ENCODE assay signal across 1 cellular context in the genomic region with DNA sequence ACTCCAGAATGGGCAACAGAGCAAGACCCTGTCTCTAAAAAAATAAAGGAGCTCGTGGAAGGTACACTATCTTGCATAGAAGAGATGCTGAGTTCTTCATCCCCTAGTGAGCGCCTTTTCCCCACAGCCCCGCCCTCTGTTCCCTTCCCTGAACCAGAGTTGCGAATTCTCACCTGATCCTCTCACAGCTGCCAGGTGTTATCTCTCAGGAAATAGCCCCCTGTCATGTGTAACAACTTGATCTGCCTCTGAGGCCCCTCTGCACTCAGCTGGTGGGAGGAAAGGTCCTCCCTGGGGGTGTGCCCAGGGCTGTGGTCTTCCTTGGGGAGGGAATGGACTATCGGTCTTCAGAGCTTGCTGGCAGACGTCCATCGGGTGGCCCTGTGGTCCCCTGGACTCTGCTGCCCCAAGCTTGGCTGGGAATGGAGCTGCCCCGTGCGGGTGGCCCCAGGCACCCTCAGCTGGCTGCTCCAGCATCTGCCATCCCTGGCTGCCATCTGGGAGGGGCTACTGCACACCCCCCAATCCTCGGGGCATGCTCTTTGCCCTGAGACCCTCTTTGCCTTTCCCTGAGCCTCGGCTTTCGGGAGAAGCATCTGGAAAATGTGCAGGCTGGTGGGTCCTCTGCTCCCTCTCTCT.
TF ChIP-seq lines count a peak whose summit lies in the region.

No MANE protein-coding gene starts in this region.

TF ChIP-seq in K562, 482 proteins besides CTCF, POLR2A, EP300 and RAD21 (continued from another document):
- TF ChIP-seq, protein P1, sequence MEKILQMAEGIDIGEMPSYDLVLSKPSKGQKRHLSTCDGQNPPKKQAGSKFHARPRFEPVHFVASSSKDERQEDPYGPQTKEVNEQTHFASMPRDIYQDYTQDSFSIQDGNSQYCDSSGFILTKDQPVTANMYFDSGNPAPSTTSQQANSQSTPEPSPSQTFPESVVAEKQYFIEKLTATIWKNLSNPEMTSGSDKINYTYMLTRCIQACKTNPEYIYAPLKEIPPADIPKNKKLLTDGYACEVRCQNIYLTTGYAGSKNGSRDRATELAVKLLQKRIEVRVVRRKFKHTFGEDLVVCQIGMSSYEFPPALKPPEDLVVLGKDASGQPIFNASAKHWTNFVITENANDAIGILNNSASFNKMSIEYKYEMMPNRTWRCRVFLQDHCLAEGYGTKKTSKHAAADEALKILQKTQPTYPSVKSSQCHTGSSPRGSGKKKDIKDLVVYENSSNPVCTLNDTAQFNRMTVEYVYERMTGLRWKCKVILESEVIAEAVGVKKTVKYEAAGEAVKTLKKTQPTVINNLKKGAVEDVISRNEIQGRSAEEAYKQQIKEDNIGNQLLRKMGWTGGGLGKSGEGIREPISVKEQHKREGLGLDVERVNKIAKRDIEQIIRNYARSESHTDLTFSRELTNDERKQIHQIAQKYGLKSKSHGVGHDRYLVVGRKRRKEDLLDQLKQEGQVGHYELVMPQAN (IDR thresholded peaks at IDR 0.05; ENCODE audit: borderline replicate concordance): no peak
- no peak for TF ChIP-seq DACH1 (IDR thresholded peaks at IDR 0.05; ENCODE audit: partially characterized antibody)
- TF ChIP-seq, protein P2, sequence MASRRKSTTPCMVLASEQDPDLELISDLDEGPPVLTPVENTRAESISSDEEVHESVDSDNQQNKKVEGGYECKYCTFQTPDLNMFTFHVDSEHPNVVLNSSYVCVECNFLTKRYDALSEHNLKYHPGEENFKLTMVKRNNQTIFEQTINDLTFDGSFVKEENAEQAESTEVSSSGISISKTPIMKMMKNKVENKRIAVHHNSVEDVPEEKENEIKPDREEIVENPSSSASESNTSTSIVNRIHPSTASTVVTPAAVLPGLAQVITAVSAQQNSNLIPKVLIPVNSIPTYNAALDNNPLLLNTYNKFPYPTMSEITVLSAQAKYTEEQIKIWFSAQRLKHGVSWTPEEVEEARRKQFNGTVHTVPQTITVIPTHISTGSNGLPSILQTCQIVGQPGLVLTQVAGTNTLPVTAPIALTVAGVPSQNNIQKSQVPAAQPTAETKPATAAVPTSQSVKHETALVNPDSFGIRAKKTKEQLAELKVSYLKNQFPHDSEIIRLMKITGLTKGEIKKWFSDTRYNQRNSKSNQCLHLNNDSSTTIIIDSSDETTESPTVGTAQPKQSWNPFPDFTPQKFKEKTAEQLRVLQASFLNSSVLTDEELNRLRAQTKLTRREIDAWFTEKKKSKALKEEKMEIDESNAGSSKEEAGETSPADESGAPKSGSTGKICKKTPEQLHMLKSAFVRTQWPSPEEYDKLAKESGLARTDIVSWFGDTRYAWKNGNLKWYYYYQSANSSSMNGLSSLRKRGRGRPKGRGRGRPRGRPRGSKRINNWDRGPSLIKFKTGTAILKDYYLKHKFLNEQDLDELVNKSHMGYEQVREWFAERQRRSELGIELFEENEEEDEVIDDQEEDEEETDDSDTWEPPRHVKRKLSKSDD (conservative IDR thresholded peaks at IDR 0.05; ENCODE audit: low read length): no peak
- TF ChIP-seq, protein P3, sequence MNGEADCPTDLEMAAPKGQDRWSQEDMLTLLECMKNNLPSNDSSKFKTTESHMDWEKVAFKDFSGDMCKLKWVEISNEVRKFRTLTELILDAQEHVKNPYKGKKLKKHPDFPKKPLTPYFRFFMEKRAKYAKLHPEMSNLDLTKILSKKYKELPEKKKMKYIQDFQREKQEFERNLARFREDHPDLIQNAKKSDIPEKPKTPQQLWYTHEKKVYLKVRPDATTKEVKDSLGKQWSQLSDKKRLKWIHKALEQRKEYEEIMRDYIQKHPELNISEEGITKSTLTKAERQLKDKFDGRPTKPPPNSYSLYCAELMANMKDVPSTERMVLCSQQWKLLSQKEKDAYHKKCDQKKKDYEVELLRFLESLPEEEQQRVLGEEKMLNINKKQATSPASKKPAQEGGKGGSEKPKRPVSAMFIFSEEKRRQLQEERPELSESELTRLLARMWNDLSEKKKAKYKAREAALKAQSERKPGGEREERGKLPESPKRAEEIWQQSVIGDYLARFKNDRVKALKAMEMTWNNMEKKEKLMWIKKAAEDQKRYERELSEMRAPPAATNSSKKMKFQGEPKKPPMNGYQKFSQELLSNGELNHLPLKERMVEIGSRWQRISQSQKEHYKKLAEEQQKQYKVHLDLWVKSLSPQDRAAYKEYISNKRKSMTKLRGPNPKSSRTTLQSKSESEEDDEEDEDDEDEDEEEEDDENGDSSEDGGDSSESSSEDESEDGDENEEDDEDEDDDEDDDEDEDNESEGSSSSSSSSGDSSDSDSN (IDR thresholded peaks at IDR 0.05; ENCODE audit: borderline replicate concordance in 1 of 2, low read depth in 2 of 2, low read length in 2 of 2): no peak
- no peak for TF ChIP-seq GATA2 (CRISPR knock-in tag; IDR thresholded peaks at IDR 0.05)
- TF ChIP-seq, protein P4, sequence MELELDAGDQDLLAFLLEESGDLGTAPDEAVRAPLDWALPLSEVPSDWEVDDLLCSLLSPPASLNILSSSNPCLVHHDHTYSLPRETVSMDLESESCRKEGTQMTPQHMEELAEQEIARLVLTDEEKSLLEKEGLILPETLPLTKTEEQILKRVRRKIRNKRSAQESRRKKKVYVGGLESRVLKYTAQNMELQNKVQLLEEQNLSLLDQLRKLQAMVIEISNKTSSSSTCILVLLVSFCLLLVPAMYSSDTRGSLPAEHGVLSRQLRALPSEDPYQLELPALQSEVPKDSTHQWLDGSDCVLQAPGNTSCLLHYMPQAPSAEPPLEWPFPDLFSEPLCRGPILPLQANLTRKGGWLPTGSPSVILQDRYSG (tag; conservative IDR thresholded peaks at IDR 0.05; ENCODE audit: low read depth): no peak
- no peak for TF ChIP-seq CBX2 (IDR thresholded peaks at IDR 0.05; ENCODE audit: insufficient read depth, low read length, poor library complexity, severe bottlenecking)
- TF ChIP-seq JUNB (CRISPR knock-in tag; conservative IDR thresholded peaks at IDR 0.05): no peak
- TF ChIP-seq CBFB (CRISPR knock-in tag; IDR thresholded peaks at IDR 0.05): no peak
